26 cellular contexts compared by ENCODE assay signal in the genomic region with DNA sequence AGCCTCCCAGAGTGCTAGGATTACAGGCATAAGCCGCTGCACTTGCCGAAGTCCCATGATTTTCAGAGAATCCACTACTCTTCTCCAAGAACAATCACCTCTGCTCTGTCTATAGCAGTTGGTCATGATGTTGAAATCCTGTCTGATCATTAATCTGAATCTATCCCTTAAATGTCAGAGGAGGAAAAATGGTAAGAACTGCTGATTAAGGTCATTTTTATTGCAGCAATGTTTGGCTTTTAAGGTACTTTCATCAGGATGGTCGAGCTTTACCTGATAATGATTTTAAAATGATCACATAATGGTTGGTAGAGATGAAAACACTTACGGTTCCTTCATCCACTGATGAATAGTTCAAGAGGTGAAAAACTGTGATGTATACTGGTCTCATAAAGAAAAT.
A peak's percentile ranks its signal among the peaks of the same experiment; 100 is the strongest.
DNase-seq lines count a peak whose midpoint lies in the region; ATAC-seq, FAIRE-seq and TF ChIP-seq lines count a peak whose summit lies in the region.
"Had no signal": no experiment of that assay in that cellular context is flagged by ENCODE, and none has a peak within 500 bp of the region (broad histone marks: within the 10 kb centered on the region; RNA-seq: fewer than 3 reads in every experiment).

No MANE protein-coding gene starts in this region.

- no peak overlapping the region for H3K18ac ChIP-seq in IMR-90 (ENCODE audit: low read depth, low read length)

- BruUV-seq in HepG2 (replicated peaks; lab: Mats Ljungman, UMichigan) = no TSS peak
- BruUV-seq in IMR-90 (replicated peaks; lab: Mats Ljungman, UMichigan) = no TSS peak
- BruUV-seq in PC-9 (replicated peaks; lab: Mats Ljungman, UMichigan) = no TSS peak

- WGBS in HepG2 (ENCODE audit: low lambda C conversion rate) = under 1% methylated on average over 4 of the region's 4 CpGs
- WGBS in right lobe of liver (ENCODE audit: insufficient coverage, low coverage, low lambda C conversion rate, missing lambda C conversion rate) = 42% methylated on average over 4 of the region's 4 CpGs
- WGBS in IMR-90 (ENCODE audit: extremely low coverage in 2 of 2, insufficient read length in 1 of 2), 2 experiments = no CpG with 5 or more reads among the region's 4 CpGs

- no peaks in the 10 kb centered on the region for H3K9me1 ChIP-seq in IMR-90 (ENCODE audit: insufficient read depth, low read length)

- TF ChIP-seq RAD21 in HepG2 (CRISPR knock-in tag; IDR thresholded peaks at IDR 0.05) (no peak), IMR-90 (IDR thresholded peaks at IDR 0.05; ENCODE audit: low read length) (no peak)

- H4K20me1 ChIP-seq in HepG2 (ENCODE audit: insufficient read depth, low read length) = no peaks in the 10 kb centered on the region
- no peaks in the 10 kb centered on the region for H4K20me1 ChIP-seq in IMR-90 (ENCODE audit: insufficient read depth, low read length)
- no peaks in the 10 kb centered on the region for H4K20me1 ChIP-seq in PC-9 (ENCODE audit: insufficient read depth)
- H4K20me1 ChIP-seq: BLaER1 had no signal

- no peak overlapping the region for H2AK5ac ChIP-seq in IMR-90 (ENCODE audit: low read depth, low read length)

- POLR2A ChIA-PET in HepG2 (lab: Yijun Ruan, JAX) (no interaction called here), IMR-90 (lab: Charles Lee; ENCODE audit: unreplicated experiment) (no interaction called here), PC-9 (lab: Charles Lee; ENCODE audit: unreplicated experiment) (no interaction called here)

- H3K4me2 ChIP-seq in HepG2 (ENCODE audit: low read depth, low read length) = no peak overlapping the region
- no peak overlapping the region for H3K4me2 ChIP-seq in IMR-90 (ENCODE audit: low read depth, low read length)
- no peak overlapping the region for H3K4me2 ChIP-seq in PC-9
- H3K4me2 ChIP-seq: BLaER1 had no signal

- H3K56ac ChIP-seq in IMR-90 (ENCODE audit: extremely low read depth, insufficient read depth, low read length) = no peak overlapping the region

- no peaks in the 10 kb centered on the region for H3F3A ChIP-seq in PC-9 (ENCODE audit: insufficient read depth, low read depth)

- CTCF ChIA-PET in HepG2 (lab: Yijun Ruan, JAX; ENCODE audit: low intra/inter-chr PET ratio, low total read pairs) = no interaction called here
- CTCF ChIA-PET in IMR-90 (lab: Yijun Ruan, JAX) = no interaction called here
- CTCF ChIA-PET in PC-9 (lab: Charles Lee) = no interaction called here

- H3K4me1 ChIP-seq in HepG2 (ENCODE audit: insufficient read depth, low read length) (no peaks in the 10 kb centered on the region), right lobe of liver (no peaks in the 10 kb centered on the region), IMR-90 (ENCODE audit: control insufficient read depth, insufficient read depth, low read length) (no peaks in the 10 kb centered on the region), PC-9 (replicated peaks; ENCODE audit: insufficient read depth) (no peaks in the 10 kb centered on the region)
- H3K4me1 ChIP-seq: BE2C, BLaER1 had no signal

- no peak overlapping the region for H4K5ac ChIP-seq in IMR-90 (ENCODE audit: low read depth, low read length)

- dilution Hi-C loops in IMR-90 (cut with HindIII; ENCODE audit: low sequenced_read_pairs, unreplicated experiment) = no loop called here

- no peaks in the 10 kb centered on the region for H3K79me2 ChIP-seq in HepG2 (ENCODE audit: insufficient read depth, low read length)
- H3K79me2 ChIP-seq in PC-9 (ENCODE audit: low read depth) = no peaks in the 10 kb centered on the region

- no peak for TF ChIP-seq EP300 in HepG2 (IDR thresholded peaks at IDR 0.05; ENCODE audit: low read depth in 2 of 2, low read length in 2 of 2)
- TF ChIP-seq EP300 in HepG2 (CRISPR knock-in tag; IDR thresholded peaks at IDR 0.05; ENCODE audit: borderline replicate concordance) = no peak

- no peak for TF ChIP-seq CTCF in HepG2 (CRISPR knock-in tag; IDR thresholded peaks at IDR 0.05)
- no peak for TF ChIP-seq CTCF in right lobe of liver (IDR thresholded peaks at IDR 0.05)
- TF ChIP-seq CTCF in IMR-90 (conservative IDR thresholded peaks at IDR 0.05; ENCODE audit: low read depth, low read length) = no peak
- no peak for TF ChIP-seq CTCF in PC-9 (conservative IDR thresholded peaks at IDR 0.05)

- H3K23ac ChIP-seq in IMR-90 (ENCODE audit: low read depth, low read length) = no peak overlapping the region

- no peaks in the 10 kb centered on the region for H3K9me2 ChIP-seq in PC-9 (ENCODE audit: insufficient read depth)

- H3K9ac ChIP-seq in HepG2 (ENCODE audit: insufficient read depth, low read depth, low read length) = no peak overlapping the region
- H3K9ac ChIP-seq in IMR-90 (ENCODE audit: low read depth, low read length) = no peak overlapping the region
- H3K9ac ChIP-seq: BLaER1 had no signal

- H2BK5ac ChIP-seq in IMR-90 (ENCODE audit: low read depth, low read length, poor library complexity, severe bottlenecking) = no peak overlapping the region

- H4K8ac ChIP-seq in IMR-90 (ENCODE audit: low read depth in 2 of 2, low read length in 2 of 2) = no peak overlapping the region

- H3K4me3 ChIP-seq in HepG2 (replicated peaks in 1 of 3; ENCODE audit: insufficient read depth in 1 of 3, low read depth in 2 of 3, low read length in 3 of 3) (no peak overlapping the region), right lobe of liver (no peak overlapping the region), IMR-90 (ENCODE audit: insufficient read depth, low read depth, low read length) (no peak overlapping the region), PC-9 (no peak overlapping the region)
- H3K4me3 ChIP-seq: BLaER1, GM12878 had no signal

- H3K27ac ChIP-seq in HepG2 (ENCODE audit: extremely low read length, insufficient read depth, low read length) (no peak overlapping the region), right lobe of liver (no peak overlapping the region), IMR-90 (ENCODE audit: insufficient read depth, low read length) (no peak overlapping the region), PC-9 (no peak overlapping the region)
- H3K27ac ChIP-seq: 22Rv1, BLaER1 had no signal

- no peak overlapping the region for H2BK15ac ChIP-seq in IMR-90 (ENCODE audit: low read depth, low read length)

- in situ Hi-C loops in HepG2 (cut with HindIII; ENCODE audit: extremely low pct_ligation_motif_present, low pct_unique_long_range_greater_than_20kb) = no loop called here
- in situ Hi-C loops in IMR-90 (cut with MboI; ENCODE audit: low sequenced_read_pairs) = no loop called here

- H3K36me3 ChIP-seq in HepG2 (replicated peaks in 1 of 2; ENCODE audit: control insufficient read depth in 1 of 2, insufficient read depth in 2 of 2, low read length in 2 of 2) (no peaks in the 10 kb centered on the region), right lobe of liver (no peaks in the 10 kb centered on the region), IMR-90 (ENCODE audit: control insufficient read depth, insufficient read depth, low read length) (no peaks in the 10 kb centered on the region), PC-9 (ENCODE audit: low read depth) (no peaks in the 10 kb centered on the region)
- H3K36me3 ChIP-seq: BE2C, BLaER1 had no signal

- intact Hi-C loops in HepG2 (cut with micrococcal nuclease; ENCODE audit: unreplicated experiment) (no loop called here), right lobe of liver (cut with DNase I) (no loop called here), IMR-90 (cut with micrococcal nuclease) (no loop called here), PC-9 (cut with micrococcal nuclease; ENCODE audit: unreplicated experiment) (no loop called here)

- DNase-seq in HepG2 (ENCODE audit: low spot score) (no peak), right lobe of liver (no peak), IMR-90 (no peak), PC-9 (no peak), NCI-H1930 (lab: John Stamatoyannopoulos, UW) (no peak)
- DNase-seq: ACHN; BE2C; C1 segment of cervical spinal cord; CD4-positive, alpha-beta memory T cell; CD4-positive, CD25-positive, alpha-beta regulatory T cell; CD8-positive, alpha-beta memory T cell; COR-L47; DMS 273 treated with DMSO at 0.1 percent for 48 hours; DMS153; DMS53; DMS79; DND-41; EL; GDM1 had no signal

- H3K79me1 ChIP-seq in IMR-90 (ENCODE audit: low read depth in 1 of 2, low read length in 2 of 2) = no peaks in the 10 kb centered on the region

- H2AK9ac ChIP-seq in IMR-90 (replicated peaks; ENCODE audit: low read depth, low read length, poor library complexity) = no peak overlapping the region

- no peaks in the 10 kb centered on the region for H3K27me3 ChIP-seq in HepG2 (ENCODE audit: control insufficient read depth in 1 of 2, insufficient read depth in 2 of 2, low read length in 2 of 2)
- no peaks in the 10 kb centered on the region for H3K27me3 ChIP-seq in right lobe of liver
- H3K27me3 ChIP-seq in IMR-90 (ENCODE audit: control insufficient read depth, insufficient read depth, low read length) = no peaks in the 10 kb centered on the region
- H3K27me3 ChIP-seq in PC-9 (ENCODE audit: insufficient read depth, low read depth) = peaks cover 7% of the 10 kb centered on the region; the same call in 1 of the 2 replicates
- H3K27me3 ChIP-seq: BE2C, BLaER1 had no signal

- no peak for FAIRE-seq in HepG2 (lab: Jason Lieb, UNC)
- FAIRE-seq: GM12878, GM12892, GM18507 had no signal

- no peak overlapping the region for H3K4ac ChIP-seq in IMR-90 (ENCODE audit: low read depth, low read length)

- H3K14ac ChIP-seq in IMR-90 (replicated peaks; ENCODE audit: low read depth, low read length) = no peak overlapping the region

- no peak overlapping the region for H2AFZ ChIP-seq in HepG2 (ENCODE audit: low read length)
- no peak overlapping the region for H2AFZ ChIP-seq in IMR-90 (replicated peaks; ENCODE audit: low read length, poor library complexity)
- H2AFZ ChIP-seq in PC-9 = 0 out of 2 replicates have a peak overlapping the region, but pooled peaks have one; percentile 32

- ATAC-seq in HepG2 (no peak), right lobe of liver (no peak), IMR-90 (ENCODE audit: low read depth) (no peak), HG02678 (IDR thresholded peaks at IDR 0.05; ENCODE audit: unreplicated experiment) (no peak), GM19467 (IDR thresholded peaks at IDR 0.05; ENCODE audit: unreplicated experiment) (no peak)
- ATAC-seq: GM12878 had no signal

- peaks cover 7% of the 10 kb centered on the region for H3K9me3 ChIP-seq in HepG2 (ENCODE audit: low read length)
- no peaks in the 10 kb centered on the region for H3K9me3 ChIP-seq in right lobe of liver
- H3K9me3 ChIP-seq in IMR-90 (ENCODE audit: control insufficient read depth, insufficient read depth, low read length) = no peaks in the 10 kb centered on the region
- H3K9me3 ChIP-seq in PC-9 (ENCODE audit: insufficient read depth, low read depth) = no peaks in the 10 kb centered on the region; the same call in 1 of the 2 replicates
- H3K9me3 ChIP-seq: BE2C had no signal

- no peak overlapping the region for H4K91ac ChIP-seq in IMR-90 (ENCODE audit: insufficient read depth, low read depth, low read length)

- TF ChIP-seq POLR2A in HepG2 (IDR thresholded peaks at IDR 0.05; ENCODE audit: insufficient read depth in 1 of 2, low read depth in 2 of 2, low read length in 2 of 2) (no peak), right lobe of liver (IDR thresholded peaks at IDR 0.05) (no peak), IMR-90 (IDR thresholded peaks at IDR 0.05; ENCODE audit: low read depth, low read length) (no peak)

- H2BK120ac ChIP-seq in IMR-90 (ENCODE audit: low read depth, low read length) = no peak overlapping the region

- no peak overlapping the region for H2BK20ac ChIP-seq in IMR-90 (ENCODE audit: low read depth, low read length)

TF ChIP-seq in IMR-90, 13 proteins besides CTCF, POLR2A, EP300 and RAD21 (continues in another document):
- TF ChIP-seq RFX5 (IDR thresholded peaks at IDR 0.05; ENCODE audit: low read depth, low read length) (no peak), RCOR1 (IDR thresholded peaks at IDR 0.05; ENCODE audit: insufficient replicate concordance, low read length) (no peak)
